Comparison of ENCODE assay signal across 1 cellular context in the genomic region with DNA sequence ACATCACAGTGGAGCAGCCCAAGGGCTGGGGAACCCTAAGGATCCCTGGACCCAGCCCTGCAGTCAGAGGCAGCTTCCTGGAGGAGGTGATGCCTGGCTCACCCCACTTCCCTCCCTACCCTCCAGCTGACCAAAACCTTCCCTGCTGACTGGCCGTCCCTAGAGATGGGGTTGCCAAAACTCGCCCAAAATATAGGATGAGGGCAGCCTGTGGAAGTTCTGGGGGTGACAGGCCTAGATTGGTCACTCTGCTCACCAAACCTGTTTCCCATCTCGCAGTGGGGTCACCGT.
TF ChIP-seq lines count a peak whose summit lies in the region.

No MANE protein-coding gene starts in this region.

TF ChIP-seq in HCT116, 20 proteins besides CTCF, POLR2A, EP300 and RAD21 (continued from another document):
- TF ChIP-seq ELF1 (IDR thresholded peaks at IDR 0.05; ENCODE audit: borderline replicate concordance, low read depth) (no peak), CEBPB (IDR thresholded peaks at IDR 0.05; ENCODE audit: low read depth) (no peak), FOSL1 (IDR thresholded peaks at IDR 0.05; ENCODE audit: low read depth) (no peak)
